ENCODE assay signal across 26 cellular contexts in the genomic region with DNA sequence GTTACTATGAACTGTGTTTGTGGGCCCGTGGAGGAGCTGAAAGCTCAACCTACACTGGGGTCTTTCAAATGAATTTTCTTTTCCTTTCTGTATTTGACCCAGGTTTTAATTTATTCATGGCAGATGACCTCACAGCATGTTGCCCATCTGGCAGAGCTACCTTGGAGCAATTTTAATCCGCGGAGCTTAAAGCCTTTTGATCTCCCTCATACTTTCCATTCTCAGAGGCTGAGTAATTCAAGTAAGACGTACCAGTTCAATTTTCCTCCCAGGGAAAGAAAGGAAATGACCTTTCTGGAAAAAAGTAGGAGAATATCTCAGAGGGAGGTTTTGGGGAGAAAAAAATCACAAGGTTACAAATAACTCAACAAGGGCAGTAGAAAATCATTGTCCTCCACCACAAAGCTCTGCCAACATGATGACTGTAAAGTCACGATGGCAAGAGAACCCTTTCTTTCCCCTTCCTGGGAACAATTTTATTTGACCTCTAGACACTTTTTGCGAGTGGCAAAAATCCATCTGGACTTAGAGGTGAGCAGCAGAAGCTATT. TPM values are rescaled to one million over a fixed set of nuclear protein-coding genes. Genes with fewer than 3 reads are reported as not detected.
A peak's percentile ranks its signal among the peaks of the same experiment; 100 is the strongest.
DNase-seq lines count a peak whose midpoint lies in the region; ATAC-seq and TF ChIP-seq lines count a peak whose summit lies in the region.
"Had no signal": no experiment of that assay in that cellular context is flagged by ENCODE, and none has a peak within 500 bp of the region (broad histone marks: within the 10 kb centered on the region; RNA-seq: fewer than 3 reads in every experiment).

No MANE protein-coding gene starts in this region.

- DNase-seq in NCI-H146 (lab: John Stamatoyannopoulos, UW) (peak; percentile 37), NCI-H146 treated with DMSO at 0.1 percent for 48 hours (lab: John Stamatoyannopoulos, UW; ENCODE audit: unreplicated experiment) (no peak), astrocyte of the cerebellum (ENCODE audit: low read depth) (peak; percentile 93), left kidney (ENCODE audit: low read depth, low spot score) (peak; percentile 18), mesenteric fat pad (ENCODE audit: low spot score) (no peak), globus pallidus (ENCODE audit: low spot score) (no peak), GM13976 (ENCODE audit: low spot score) (no peak)
- DNase-seq: activated CD8-positive, alpha-beta memory T cell treated with anti-CD3 and anti-CD28 coated beads, Interleukin-2, amount 50 U/mL, for 4 hours; activated naive CD8-positive, alpha-beta T cell treated with anti-CD3 and anti-CD28 coated beads, Interleukin-2, amount 10 ng/mL, durations not matched to agents 7 days and 5 days; dermis blood vessel endothelial cell; H7; Kasumi-1; kidney; mammary epithelial cell; naive thymus-derived CD4-positive, alpha-beta T cell; NCI-H510A treated with DMSO at 0.1 percent for 48 hours; SHP77 treated with DMSO at 0.1 percent for 48 hours; stimulated activated CD4-positive, alpha-beta T cell treated with anti-CD3 and anti-CD28 coated beads, Interleukin-2, amount 100 ng/mL, for 48 hours; transverse colon had no signal

- in situ Hi-C loops in astrocyte of the cerebellum (cut with HindIII; ENCODE audit: low sequenced_read_pairs) (no loop called here), GM13976 (cut with MboI; ENCODE audit: low sequenced_read_pairs, unreplicated experiment) (no loop called here)

- TF ChIP-seq CTCF in astrocyte of the cerebellum (IDR thresholded peaks at IDR 0.05; ENCODE audit: low read depth, low read length, missing control alignments) = no peak
- TF ChIP-seq CTCF in GM13976 (IDR thresholded peaks at IDR 0.05; ENCODE audit: borderline replicate concordance, control extremely low read depth, extremely low read depth, insufficient read depth, missing control alignments) = no peak

- ATAC-seq in GM21737 (IDR thresholded peaks at IDR 0.05; ENCODE audit: unreplicated experiment) = no peak
- ATAC-seq: naive thymus-derived CD4-positive, alpha-beta T cell had no signal

- H3K4me3 ChIP-seq in astrocyte of the cerebellum (ENCODE audit: low read depth, low read length) = no peak overlapping the region
- H3K4me3 ChIP-seq: breast epithelium, skin epidermis, transverse colon had no signal

RNA-seq across cellular contexts. Expression of a gene that starts 21.6 kb away (rescaled TPM):
- not detected for total RNA-seq in mesenteric fat pad
- total RNA-seq: activated naive CD8-positive, alpha-beta T cell treated with anti-CD3 and anti-CD28 coated beads, Interleukin-2, amount 10 ng/mL, durations not matched to agents 7 days and 5 days; activated T-helper 2 cell treated with anti-CD3 and anti-CD28 coated beads, Interferon-gamma antibody, Interleukin-2, Interleukin-4, amounts not matched to agents 10 μg/mL and 5 μg/mL and 100 μg/mL, durations not matched to agents 14 hours and 24 hours and 36 hours; B cell; dermis blood vessel endothelial cell; endothelial cell of umbilical vein; fibroblast of villous mesenchyme; mammary epithelial cell; naive thymus-derived CD4-positive, alpha-beta T cell had no signal

Comparison
In these comparisons a context has a peak if more than half of its experiments do, and no peak if none do; other contexts are left out.
1. DNase-seq: peak in NCI-H146 (single experiment), astrocyte of the cerebellum (single experiment) and left kidney (single experiment); none in NCI-H146 treated with DMSO at 0.1 percent for 48 hours (single experiment), mesenteric fat pad (single experiment), globus pallidus (single experiment) and GM13976 (single experiment).